9 cellular contexts compared by ENCODE assay signal in genomic region chr17:74354123-74354522, GRCh38. TPM values are rescaled to one million over a fixed set of nuclear protein-coding genes. Genes with fewer than 3 reads are reported as not detected.
DNase-seq lines count a peak whose midpoint lies in the region; ATAC-seq, FAIRE-seq and TF ChIP-seq lines count a peak whose summit lies in the region.
"Had no signal": no experiment of that assay in that cellular context is flagged by ENCODE, and none has a peak within 500 bp of the region (broad histone marks: within the 10 kb centered on the region; RNA-seq: fewer than 3 reads in every experiment).

No MANE protein-coding gene starts in this region.

- WGBS in HepG2 (ENCODE audit: low lambda C conversion rate) = 5% methylated on average over 17 of the region's 29 CpGs
- WGBS in testis, 2 donors = 41 to 49% methylated on average over 10 to 29 of the region's 29 CpGs

- H3K36me3 ChIP-seq in HepG2 (replicated peaks in 1 of 2; ENCODE audit: control insufficient read depth in 1 of 2, insufficient read depth in 2 of 2, low read length in 2 of 2) = no peaks in the 10 kb centered on the region
- H3K36me3 ChIP-seq in testis (ENCODE audit: low read depth, missing control alignments) = no peaks in the 10 kb centered on the region
- H3K36me3 ChIP-seq: SJSA1 had no signal

- H4K20me1 ChIP-seq in HepG2 (ENCODE audit: insufficient read depth, low read length) = peaks cover 3% of the 10 kb centered on the region; the same call in 1 of the 2 replicates

- H3K9me3 Mint-ChIP-seq in activated naive CD4-positive, alpha-beta T cell treated with anti-CD3 and anti-CD28 coated beads, Interleukin-2, amount 10 ng/mL, durations not matched to agents 7 days and 5 days = no peaks in the 10 kb centered on the region

- in situ Hi-C loops in HepG2 (cut with HindIII; ENCODE audit: extremely low pct_ligation_motif_present, low pct_unique_long_range_greater_than_20kb) = loop anchor here (5.0 kb wide), 1 partner anchor 52 kb away; no protein-coding TSS in a partner anchor

- no peak overlapping the region for H3K4me3 Mint-ChIP-seq in activated naive CD4-positive, alpha-beta T cell treated with anti-CD3 and anti-CD28 coated beads, Interleukin-2, amount 10 ng/mL, durations not matched to agents 7 days and 5 days

- FAIRE-seq in GM19239 (lab: Jason Lieb, UNC) = no peak
- FAIRE-seq in HepG2 (lab: Jason Lieb, UNC) = peak; percentile 4

- H2AFZ ChIP-seq in HepG2 (ENCODE audit: low read length) = no peak overlapping the region

- peaks cover 10% of the 10 kb centered on the region for H3K4me1 Mint-ChIP-seq in activated naive CD4-positive, alpha-beta T cell treated with anti-CD3 and anti-CD28 coated beads, Interleukin-2, amount 10 ng/mL, durations not matched to agents 7 days and 5 days

- no peaks in the 10 kb centered on the region for H3K79me2 ChIP-seq in HepG2 (ENCODE audit: insufficient read depth, low read length)

- CTCF ChIA-PET in activated naive CD4-positive, alpha-beta T cell treated with anti-CD3 and anti-CD28 coated beads, Interleukin-2, amount 10 ng/mL, durations not matched to agents 7 days and 5 days (lab: Charles Lee) = interaction anchor here (0.8 to 3.8 kb wide), 9 partner anchors 7 to 146 kb away, joined by 3 to 14 read pairs (median 4); no protein-coding TSS in a partner anchor
- CTCF ChIA-PET in HepG2 (lab: Yijun Ruan, JAX; ENCODE audit: low intra/inter-chr PET ratio, low total read pairs) = interaction anchor here (1.5 to 1.8 kb wide), 3 partner anchors 53 to 179 kb away, joined by 7 to 9 read pairs (median 9); no protein-coding TSS in a partner anchor

- H3K36me3 Mint-ChIP-seq in activated naive CD4-positive, alpha-beta T cell treated with anti-CD3 and anti-CD28 coated beads, Interleukin-2, amount 10 ng/mL, durations not matched to agents 7 days and 5 days = no peaks in the 10 kb centered on the region

- TF ChIP-seq POLR2A in HepG2 (IDR thresholded peaks at IDR 0.05; ENCODE audit: insufficient read depth in 1 of 2, low read depth in 2 of 2, low read length in 2 of 2) = no peak
- TF ChIP-seq POLR2A in testis (IDR thresholded peaks at IDR 0.05) = no peak

- no peak overlapping the region for H3K4me3 ChIP-seq in HepG2 (replicated peaks in 1 of 3; ENCODE audit: insufficient read depth in 1 of 3, low read depth in 2 of 3, low read length in 3 of 3)
- no peak overlapping the region for H3K4me3 ChIP-seq in testis
- H3K4me3 ChIP-seq: SJSA1 had no signal

- TF ChIP-seq RAD21 in HepG2 (CRISPR knock-in tag; IDR thresholded peaks at IDR 0.05) = peak; percentile 98

- 0 out of 2 replicates have a peak overlapping the region, but pooled peaks have one; percentile 9 for H3K4me2 ChIP-seq in HepG2 (ENCODE audit: low read depth, low read length)

- H3K4me1 ChIP-seq in HepG2 (ENCODE audit: insufficient read depth, low read length) (no peaks in the 10 kb centered on the region), testis (no peaks in the 10 kb centered on the region)

- DNase-seq in GM19239 (ENCODE audit: insufficient read length, low spot score) (peak; percentile 92), OCI-M1 (lab: John Stamatoyannopoulos, UW) (peak; percentile 75), HepG2 (ENCODE audit: low spot score) (peak; percentile 67), testis (peak; percentile 74), NCI-H69 (lab: John Stamatoyannopoulos, UW) (no peak)
- DNase-seq in activated naive CD4-positive, alpha-beta T cell treated with anti-CD3 and anti-CD28 coated beads, Interleukin-2, amount 10 ng/mL, durations not matched to agents 7 days and 5 days = peak; percentile 79

- TF ChIP-seq CTCF in HepG2 (CRISPR knock-in tag; IDR thresholded peaks at IDR 0.05) (peak; percentile 92), testis (IDR thresholded peaks at IDR 0.05) (peak; percentile 32 to 59 (median 41))

- no TSS peak for BruUV-seq in HepG2 (replicated peaks; lab: Mats Ljungman, UMichigan)

- no peak overlapping the region for H3K27ac Mint-ChIP-seq in activated naive CD4-positive, alpha-beta T cell treated with anti-CD3 and anti-CD28 coated beads, Interleukin-2, amount 10 ng/mL, durations not matched to agents 7 days and 5 days

- H3K9ac ChIP-seq in HepG2 (ENCODE audit: insufficient read depth, low read depth, low read length) = no peak overlapping the region

- H3K27me3 ChIP-seq in HepG2 (ENCODE audit: control insufficient read depth in 1 of 2, insufficient read depth in 2 of 2, low read length in 2 of 2) (peaks cover 17 to 88% of the 10 kb centered on the region in 2 experiments; a peak in 4 of 5 replicates), testis (no peaks in the 10 kb centered on the region)

- peaks cover 99% of the 10 kb centered on the region for H3K27me3 Mint-ChIP-seq in activated naive CD4-positive, alpha-beta T cell treated with anti-CD3 and anti-CD28 coated beads, Interleukin-2, amount 10 ng/mL, durations not matched to agents 7 days and 5 days

- H3K9me3 ChIP-seq in HepG2 (ENCODE audit: low read length) = no peaks in the 10 kb centered on the region
- no peaks in the 10 kb centered on the region for H3K9me3 ChIP-seq in testis

- intact Hi-C loops in HepG2 (cut with micrococcal nuclease; ENCODE audit: unreplicated experiment) (loop anchor here (1.0 kb wide), 1 partner anchor 53 kb away; no protein-coding TSS in a partner anchor), testis (cut with DNase I; ENCODE audit: low total_unique reads) (no loop called here)

- H3K27ac ChIP-seq in HepG2 (ENCODE audit: extremely low read length, insufficient read depth, low read length) (no peak overlapping the region), testis (no peak overlapping the region)
- H3K27ac ChIP-seq: SJSA1 had no signal

- TF ChIP-seq EP300 in HepG2 (IDR thresholded peaks at IDR 0.05; ENCODE audit: low read depth in 2 of 2, low read length in 2 of 2) (no peak), HepG2 (CRISPR knock-in tag; IDR thresholded peaks at IDR 0.05; ENCODE audit: borderline replicate concordance) (no peak)

- POLR2A ChIA-PET in HepG2 (lab: Yijun Ruan, JAX) = no interaction called here

- ATAC-seq in HepG2 (peak; percentile 92), HG03571 (IDR thresholded peaks at IDR 0.05; ENCODE audit: unreplicated experiment) (no peak), GM21619 (IDR thresholded peaks at IDR 0.05; ENCODE audit: unreplicated experiment) (no peak)

RNA-seq across cellular contexts. Expression of gene BTBD17, which starts 7.5 kb away (rescaled TPM):
- total RNA-seq in HepG2 (2016; rRNA removed; fragmentation: Illumina TruSeq; extraction: Trizol) = not detected in 2 replicates
- total RNA-seq in HepG2 (2016; cell fraction: cytosol; rRNA removed; fragmentation: Illumina TruSeq; extraction: Trizol; ENCODE audit: low read depth) = not detected in 2 replicates
- total RNA-seq in HepG2 (2016; cell fraction: insoluble cytoplasmic fraction; rRNA removed; fragmentation: Illumina TruSeq; extraction: Trizol) = not detected in 2 replicates
- not detected in 2 replicates for total RNA-seq in HepG2 (2016; cell fraction: membrane; rRNA removed; fragmentation: Illumina TruSeq; extraction: Trizol)
- total RNA-seq in HepG2 (2016; cell fraction: nucleus; rRNA removed; fragmentation: Illumina TruSeq; extraction: Trizol) = not detected in 2 replicates
- not detected in 2 replicates for polyA plus RNA-seq in HepG2 (2011; rRNA removed)
- not detected in 2 replicates for polyA plus RNA-seq in HepG2 (2011; cell fraction: cytosol; rRNA removed)
- polyA plus RNA-seq in HepG2 (2011; cell fraction: nucleus; rRNA removed) = 0.09 TPM in 1 of 2 replicates, not detected in the other
- not detected in 2 replicates for polyA plus RNA-seq in HepG2 (2012)
- polyA plus RNA-seq in HepG2 (2016; cell fraction: cytosol; fragmentation: Illumina TruSeq; extraction: Trizol; ENCODE audit: low read depth) = not detected in 2 replicates
- not detected in 2 replicates for polyA plus RNA-seq in HepG2 (2016; cell fraction: insoluble cytoplasmic fraction; fragmentation: Illumina TruSeq; extraction: Trizol; ENCODE audit: low read depth)
- polyA plus RNA-seq in HepG2 (2016; cell fraction: membrane; fragmentation: Illumina TruSeq; extraction: Trizol; ENCODE audit: low read depth) = not detected in 2 replicates
- not detected in 2 replicates for polyA plus RNA-seq in HepG2 (2016; cell fraction: nucleus; fragmentation: Illumina TruSeq; extraction: Trizol; ENCODE audit: insufficient read depth, low read depth)
- polyA minus RNA-seq in HepG2 (2011; rRNA and poly(A)+ RNA removed; ENCODE audit: low replicate concordance) = not detected in 2 replicates
- not detected in 2 replicates for polyA minus RNA-seq in HepG2 (2011; cell fraction: cytosol; rRNA and poly(A)+ RNA removed)
- not detected in 2 replicates for polyA minus RNA-seq in HepG2 (2011; cell fraction: nucleus; rRNA and poly(A)+ RNA removed)
- 1 to 10 TPM in 1 of 2 donors, under 1 TPM in 1; 0.79 to 1.2 TPM for total RNA-seq in testis
- polyA plus RNA-seq in testis (ENCODE audit: insufficient read depth, low read depth, low replicate concordance) = not detected
- total RNA-seq: SJSA1 had no signal

RNA-seq across cellular contexts. Expression of gene GPR142, which starts 13.2 kb away (rescaled TPM):
- total RNA-seq in HepG2 (2016; rRNA removed; fragmentation: Illumina TruSeq; extraction: Trizol) (not detected in 2 replicates), testis (under 1 TPM; 0.55 to 0.87 TPM)
- not detected in 2 replicates for total RNA-seq in HepG2 (2016; cell fraction: cytosol; rRNA removed; fragmentation: Illumina TruSeq; extraction: Trizol; ENCODE audit: low read depth)
- total RNA-seq in HepG2 (2016; cell fraction: insoluble cytoplasmic fraction; rRNA removed; fragmentation: Illumina TruSeq; extraction: Trizol) = not detected in 2 replicates
- total RNA-seq in HepG2 (2016; cell fraction: membrane; rRNA removed; fragmentation: Illumina TruSeq; extraction: Trizol) = not detected in 2 replicates
- total RNA-seq in HepG2 (2016; cell fraction: nucleus; rRNA removed; fragmentation: Illumina TruSeq; extraction: Trizol) = not detected in 2 replicates
- polyA plus RNA-seq in HepG2 (2011; rRNA removed) (not detected in 2 replicates), testis (ENCODE audit: insufficient read depth, low read depth, low replicate concordance) (0.51 TPM)
- not detected in 2 replicates for polyA plus RNA-seq in HepG2 (2011; cell fraction: cytosol; rRNA removed)
- polyA plus RNA-seq in HepG2 (2011; cell fraction: nucleus; rRNA removed) = not detected in 2 replicates
- not detected in 2 replicates for polyA plus RNA-seq in HepG2 (2012)
- polyA plus RNA-seq in HepG2 (2016; cell fraction: cytosol; fragmentation: Illumina TruSeq; extraction: Trizol; ENCODE audit: low read depth) = not detected in 2 replicates
- not detected in 2 replicates for polyA plus RNA-seq in HepG2 (2016; cell fraction: insoluble cytoplasmic fraction; fragmentation: Illumina TruSeq; extraction: Trizol; ENCODE audit: low read depth)
- polyA plus RNA-seq in HepG2 (2016; cell fraction: membrane; fragmentation: Illumina TruSeq; extraction: Trizol; ENCODE audit: low read depth) = not detected in 2 replicates
- polyA plus RNA-seq in HepG2 (2016; cell fraction: nucleus; fragmentation: Illumina TruSeq; extraction: Trizol; ENCODE audit: insufficient read depth, low read depth) = not detected in 2 replicates
- not detected in 2 replicates for polyA minus RNA-seq in HepG2 (2011; rRNA and poly(A)+ RNA removed; ENCODE audit: low replicate concordance)
- not detected in 2 replicates for polyA minus RNA-seq in HepG2 (2011; cell fraction: cytosol; rRNA and poly(A)+ RNA removed)
- polyA minus RNA-seq in HepG2 (2011; cell fraction: nucleus; rRNA and poly(A)+ RNA removed) = not detected in 2 replicates
- total RNA-seq: SJSA1 had no signal

RNA-seq across cellular contexts. Expression of gene KIF19, which starts 28.1 kb away (rescaled TPM):
- not detected in 2 replicates for total RNA-seq in HepG2 (2016; rRNA removed; fragmentation: Illumina TruSeq; extraction: Trizol)
- not detected in 2 replicates for total RNA-seq in HepG2 (2016; cell fraction: cytosol; rRNA removed; fragmentation: Illumina TruSeq; extraction: Trizol; ENCODE audit: low read depth)
- total RNA-seq in HepG2 (2016; cell fraction: insoluble cytoplasmic fraction; rRNA removed; fragmentation: Illumina TruSeq; extraction: Trizol) = not detected in 2 replicates
- total RNA-seq in HepG2 (2016; cell fraction: membrane; rRNA removed; fragmentation: Illumina TruSeq; extraction: Trizol) = not detected in 2 replicates
- total RNA-seq in HepG2 (2016; cell fraction: nucleus; rRNA removed; fragmentation: Illumina TruSeq; extraction: Trizol) = not detected in 2 replicates
- not detected in 2 replicates for polyA plus RNA-seq in HepG2 (2011; rRNA removed)
- not detected in 2 replicates for polyA plus RNA-seq in HepG2 (2011; cell fraction: cytosol; rRNA removed)
- not detected in 2 replicates for polyA plus RNA-seq in HepG2 (2011; cell fraction: nucleus; rRNA removed)
- polyA plus RNA-seq in HepG2 (2012) = not detected in 2 replicates
- polyA plus RNA-seq in HepG2 (2016; cell fraction: cytosol; fragmentation: Illumina TruSeq; extraction: Trizol; ENCODE audit: low read depth) = not detected in 2 replicates
- polyA plus RNA-seq in HepG2 (2016; cell fraction: insoluble cytoplasmic fraction; fragmentation: Illumina TruSeq; extraction: Trizol; ENCODE audit: low read depth) = not detected in 2 replicates
- not detected in 2 replicates for polyA plus RNA-seq in HepG2 (2016; cell fraction: membrane; fragmentation: Illumina TruSeq; extraction: Trizol; ENCODE audit: low read depth)
- not detected in 2 replicates for polyA plus RNA-seq in HepG2 (2016; cell fraction: nucleus; fragmentation: Illumina TruSeq; extraction: Trizol; ENCODE audit: insufficient read depth, low read depth)
- polyA minus RNA-seq in HepG2 (2011; rRNA and poly(A)+ RNA removed; ENCODE audit: low replicate concordance) = not detected in 2 replicates
- polyA minus RNA-seq in HepG2 (2011; cell fraction: cytosol; rRNA and poly(A)+ RNA removed) = not detected in 2 replicates
- not detected in 2 replicates for polyA minus RNA-seq in HepG2 (2011; cell fraction: nucleus; rRNA and poly(A)+ RNA removed)
- total RNA-seq in testis = 1 to 10 TPM; 3.0 to 3.3 TPM
- polyA plus RNA-seq in testis (ENCODE audit: insufficient read depth, low read depth, low replicate concordance) = 2.0 TPM
- total RNA-seq: SJSA1 had no signal
